7 cellular contexts compared by ENCODE assay signal in the genomic region with DNA sequence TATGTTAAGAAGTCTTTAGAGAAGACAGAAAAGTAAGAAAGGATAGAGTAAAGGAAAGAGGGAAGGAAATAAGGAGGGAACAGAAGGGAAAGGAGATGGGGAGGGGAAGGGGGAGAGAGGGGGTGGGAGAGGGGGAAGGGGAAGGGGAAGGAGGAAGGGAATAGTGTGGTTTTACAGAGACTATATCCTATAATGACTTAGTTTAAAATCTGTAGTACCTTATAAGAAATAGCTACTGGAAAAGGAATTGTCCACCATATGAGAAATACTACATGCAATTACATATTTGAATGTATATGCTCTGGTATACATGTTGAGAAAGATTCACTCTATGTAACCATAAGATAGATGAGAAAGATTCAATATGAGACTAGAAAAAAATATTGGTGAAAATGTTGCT.
"Had no signal": no experiment of that assay in that cellular context is flagged by ENCODE, and none has a peak within 500 bp of the region (broad histone marks: within the 10 kb centered on the region; RNA-seq: fewer than 3 reads in every experiment).

No MANE protein-coding gene starts in this region.

- FAIRE-seq: HTR-8/SVneo had no signal

- H3K9ac ChIP-seq: KMS-11 had no signal

- H3K4me2 ChIP-seq: KMS-11 had no signal

- DNase-seq: IMR-90, Karpas-422, KBM-7, KG1 had no signal

- H3K27ac ChIP-seq: HL-60, KMS-11 had no signal
